ENCODE assay signal across 1 cellular context in genomic region chr4:29047341-29048041, GRCh38.
TF ChIP-seq lines count a peak whose summit lies in the region.

No MANE protein-coding gene starts in this region.

TF ChIP-seq in SK-N-SH, 30 proteins besides CTCF, POLR2A, EP300 and RAD21 (continued from another document):
- TF ChIP-seq PBX3 (IDR thresholded peaks at IDR 0.05) = no peak
- no peak for TF ChIP-seq TEAD4 (IDR thresholded peaks at IDR 0.05; ENCODE audit: borderline replicate concordance, insufficient read depth)
- TF ChIP-seq NFIC (IDR thresholded peaks at IDR 0.05; ENCODE audit: borderline replicate concordance) = no peak
- TF ChIP-seq CHD2 (IDR thresholded peaks at IDR 0.05; ENCODE audit: low read length, partially characterized antibody) = no peak
- no peak for TF ChIP-seq NRF1 (IDR thresholded peaks at IDR 0.05; ENCODE audit: low read depth, low read length)
- no peak for TF ChIP-seq FOXJ3 (CRISPR knock-in tag; IDR thresholded peaks at IDR 0.05)
- TF ChIP-seq MEF2A (IDR thresholded peaks at IDR 0.05; ENCODE audit: borderline replicate concordance, low read depth) = no peak
